Comparison of ENCODE assay signal across 21 cellular contexts in genomic region chr12:108271951-108272729, GRCh38.
A peak's percentile ranks its signal among the peaks of the same experiment; 100 is the strongest.
DNase-seq lines count a peak whose midpoint lies in the region; TF ChIP-seq lines count a peak whose summit lies in the region.
"Had no signal": no experiment of that assay in that cellular context is flagged by ENCODE, and none has a peak within 500 bp of the region (broad histone marks: within the 10 kb centered on the region; RNA-seq: fewer than 3 reads in every experiment).

No MANE protein-coding gene starts in this region.

- H3K9me3 ChIP-seq in neural progenitor cell (ENCODE audit: low read depth) (no peaks in the 10 kb centered on the region), testis (no peaks in the 10 kb centered on the region), tibial nerve (peaks cover 0 to 6% (median 0%) of the 10 kb centered on the region in 4 donors), Caco-2 (no peaks in the 10 kb centered on the region)
- H3K9me3 ChIP-seq: SJSA1 had no signal

- H3K9ac ChIP-seq in neural progenitor cell = no peak overlapping the region
- H3K9ac ChIP-seq: GM23248 had no signal

- peaks cover 47% of the 10 kb centered on the region for H3K4me1 Mint-ChIP-seq in neural progenitor cell
- no peaks in the 10 kb centered on the region for H3K4me1 Mint-ChIP-seq in Caco-2 (ENCODE audit: low read depth, unreplicated experiment)

- WGBS in testis, 2 donors = 67 to 73% methylated on average over 5 of the region's 5 CpGs
- WGBS in tibial nerve, 2 donors = 42 to 44% methylated on average over 5 of the region's 5 CpGs

- no peak overlapping the region for H2AFZ ChIP-seq in neural progenitor cell (replicated peaks)
- H2AFZ ChIP-seq: GM23248 had no signal

- no peaks in the 10 kb centered on the region for H3K79me2 ChIP-seq in neural progenitor cell (ENCODE audit: low read depth)

- POLR2A ChIA-PET in Caco-2 (lab: Charles Lee) = no interaction called here

- no peak for TF ChIP-seq EP300 in tibial nerve (IDR thresholded peaks at IDR 0.05)

- no peaks in the 10 kb centered on the region for H3F3A ChIP-seq in neural progenitor cell (ENCODE audit: low read depth)

- H3K4me1 ChIP-seq in neural progenitor cell = peaks cover 32% of the 10 kb centered on the region
- no peaks in the 10 kb centered on the region for H3K4me1 ChIP-seq in testis
- H3K4me1 ChIP-seq in tibial nerve = no peaks in the 10 kb centered on the region
- H3K4me1 ChIP-seq in Caco-2 = 0 out of 2 replicates have a peak, but pooled peaks cover 3% of the 10 kb centered on the region
- H3K4me1 ChIP-seq: SJSA1 had no signal

- DNase-seq in HFF-Myc (ENCODE audit: extremely low read depth, low read depth) (peak; percentile 6), NCI-H82 treated with DMSO at 0.1 percent for 48 hours (lab: John Stamatoyannopoulos, UW; ENCODE audit: unreplicated experiment) (peak; percentile 98), ecto neural progenitor cell (ENCODE audit: low spot score) (peak; percentile 69), neural progenitor cell (ENCODE audit: low spot score) (peak; percentile 71), T1000 (lab: John Stamatoyannopoulos, UW) (no peak), testis (no peak), tibial nerve (ENCODE audit: low spot score in 2 of 2) (no peak), Caco-2 (no peak)
- DNase-seq: ACHN; C1 segment of cervical spinal cord; CD8-positive, alpha-beta T cell; GM23248; HCEC 1CT; IMR-90; Karpas-422; NCI-H1694; NCI-H2081; NCI-H2171 treated with DMSO at 0.1 percent for 48 hours; NCI-H774; T-helper 2 cell had no signal

- H3K27me3 ChIP-seq in neural progenitor cell (no peaks in the 10 kb centered on the region), testis (no peaks in the 10 kb centered on the region), tibial nerve (no peaks in the 10 kb centered on the region), Caco-2 (replicated peaks; ENCODE audit: control insufficient read depth, insufficient read depth, low read length) (no peaks in the 10 kb centered on the region)
- H3K27me3 ChIP-seq: SJSA1 had no signal

- peaks cover 15% of the 10 kb centered on the region for H3K27me3 Mint-ChIP-seq in neural progenitor cell (ENCODE audit: insufficient read depth, low read depth)
- H3K27me3 Mint-ChIP-seq in Caco-2 (ENCODE audit: insufficient read depth, unreplicated experiment) = peaks cover 4% of the 10 kb centered on the region

- TF ChIP-seq POLR2A in testis (IDR thresholded peaks at IDR 0.05) (no peak), tibial nerve (IDR thresholded peaks at IDR 0.05) (no peak)

- TF ChIP-seq CTCF in HFF-Myc (IDR thresholded peaks at IDR 0.05; ENCODE audit: low read depth, low read length, missing control alignments) (no peak), neural progenitor cell (IDR thresholded peaks at IDR 0.05) (no peak), testis (IDR thresholded peaks at IDR 0.05) (no peak), tibial nerve (IDR thresholded peaks at IDR 0.05) (no peak), Caco-2 (IDR thresholded peaks at IDR 0.05; ENCODE audit: insufficient read depth in 1 of 2, low read depth in 1 of 2, low read length in 1 of 2, severe bottlenecking in 1 of 2, unreplicated experiment in 1 of 2) (no peak)

- H3K27ac Mint-ChIP-seq in neural progenitor cell (no peak overlapping the region), Caco-2 (ENCODE audit: unreplicated experiment) (no peak overlapping the region)
- H3K27ac Mint-ChIP-seq: CD8-positive, alpha-beta T cell had no signal

- H3K36me3 ChIP-seq in neural progenitor cell (no peaks in the 10 kb centered on the region), testis (ENCODE audit: low read depth, missing control alignments) (no peaks in the 10 kb centered on the region), tibial nerve (no peaks in the 10 kb centered on the region), Caco-2 (ENCODE audit: control insufficient read depth, insufficient read depth, low read length) (no peaks in the 10 kb centered on the region)
- H3K36me3 ChIP-seq: SJSA1 had no signal

- H3K27ac ChIP-seq in neural progenitor cell (no peak overlapping the region), testis (no peak overlapping the region), tibial nerve (no peak overlapping the region)
- H3K27ac ChIP-seq: GM23248, SJSA1 had no signal

- CTCF ChIA-PET in Caco-2 (lab: Charles Lee) = no interaction called here

- peaks cover 17% of the 10 kb centered on the region for H3K9me3 Mint-ChIP-seq in neural progenitor cell
- no peaks in the 10 kb centered on the region for H3K9me3 Mint-ChIP-seq in Caco-2 (ENCODE audit: unreplicated experiment)
- H3K9me3 Mint-ChIP-seq: CD8-positive, alpha-beta T cell had no signal

- peak overlapping the region; percentile 44 for H3K4me2 ChIP-seq in neural progenitor cell

- intact Hi-C loops in testis (cut with DNase I; ENCODE audit: low total_unique reads) = no loop called here
- intact Hi-C loops in Caco-2 (cut with micrococcal nuclease; ENCODE audit: unreplicated experiment) = no loop called here

- BruUV-seq in Caco-2 (replicated peaks; lab: Mats Ljungman, UMichigan) = no TSS peak

- no peak overlapping the region for H3K4me3 ChIP-seq in HFF-Myc (replicated peaks; ENCODE audit: low read depth, low read length)
- H3K4me3 ChIP-seq in neural progenitor cell = no peak overlapping the region
- H3K4me3 ChIP-seq in testis = no peak overlapping the region
- no peak overlapping the region for H3K4me3 ChIP-seq in tibial nerve
- H3K4me3 ChIP-seq in Caco-2 (ENCODE audit: low read depth, low read length) = no peak overlapping the region
- H3K4me3 ChIP-seq: GM23248, SJSA1 had no signal

- H3K4me3 Mint-ChIP-seq in neural progenitor cell (peak overlapping the region; percentile 72), Caco-2 (ENCODE audit: unreplicated experiment) (no peak overlapping the region)
- H3K4me3 Mint-ChIP-seq: CD8-positive, alpha-beta T cell had no signal

- peaks cover 10% of the 10 kb centered on the region for H4K20me1 ChIP-seq in neural progenitor cell (ENCODE audit: low read depth)

- H3K36me3 Mint-ChIP-seq in neural progenitor cell (no peaks in the 10 kb centered on the region), Caco-2 (ENCODE audit: insufficient read depth, unreplicated experiment) (no peaks in the 10 kb centered on the region)
- H3K36me3 Mint-ChIP-seq: CD8-positive, alpha-beta T cell had no signal

Comparison
In these comparisons a context has a peak if more than half of its experiments do, and no peak if none do; other contexts are left out.
1. DNase-seq: peak in HFF-Myc (single experiment), NCI-H82 treated with DMSO at 0.1 percent for 48 hours (single experiment), ecto neural progenitor cell (single experiment) and neural progenitor cell (single experiment); none in T1000 (single experiment), testis (single experiment), tibial nerve (0 of 2) and Caco-2 (0 of 2).